ENCODE assay signal across 8 cellular contexts in the genomic region with DNA sequence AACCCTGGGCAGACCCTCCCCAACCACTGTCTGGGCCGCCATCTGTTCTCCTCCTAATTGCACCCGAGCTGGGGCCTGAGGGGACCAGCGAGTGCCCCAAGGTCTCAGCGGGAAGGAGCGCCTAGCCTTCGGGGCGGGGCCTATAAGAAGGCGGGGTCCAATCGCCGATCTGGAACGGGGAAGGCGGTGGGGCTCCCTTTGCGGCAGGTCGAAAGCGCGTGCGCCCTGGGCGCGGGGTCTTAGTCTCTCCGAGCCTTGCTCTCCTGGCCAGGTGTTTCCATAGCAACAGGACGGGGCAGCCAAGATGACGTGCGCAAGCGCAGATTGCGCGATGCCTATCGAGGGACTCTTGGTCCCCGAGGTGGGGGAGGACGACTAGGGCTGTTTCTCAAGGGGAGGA. TPM values are rescaled to one million over a fixed set of nuclear protein-coding genes. Genes with fewer than 3 reads are reported as not detected.
DNase-seq lines count a peak whose midpoint lies in the region; ATAC-seq and TF ChIP-seq lines count a peak whose summit lies in the region.

No MANE protein-coding gene starts in this region.

- no peak for DNase-seq in CD14-positive monocyte (ENCODE audit: low spot score)
- peak; percentile 97 for DNase-seq in NCI-H1105 treated with DMSO at 0.1 percent for 48 hours (lab: John Stamatoyannopoulos, UW)
- DNase-seq in brain microvascular endothelial cell: no peak
- DNase-seq in mesendoderm: peak; percentile 98
- DNase-seq in activated gamma-delta T cell (lab: John Stamatoyannopoulos, UW): no peak
- no peak for DNase-seq in GM10266 (ENCODE audit: extremely low spot score)

- H3K79me1 ChIP-seq in mesendoderm (ENCODE audit: low read length): no peaks in the 10 kb centered on the region

- H3K27me3 ChIP-seq in brain microvascular endothelial cell (replicated peaks): peaks cover 37% of the 10 kb centered on the region
- H3K27me3 ChIP-seq in mesendoderm (ENCODE audit: insufficient read depth, low read length, poor library complexity): no peaks in the 10 kb centered on the region

- H3K4ac ChIP-seq in mesendoderm (ENCODE audit: low read depth, low read length): no peak overlapping the region

- H2BK5ac ChIP-seq in mesendoderm (ENCODE audit: low read length): no peak overlapping the region

- H3K27ac Mint-ChIP-seq in CD14-positive monocyte: peak overlapping the region in 2 of 7 donors; percentile 25 to 43

- H3K56ac ChIP-seq in mesendoderm (ENCODE audit: low read length): peak overlapping the region; percentile 66

- H3K9me3 Mint-ChIP-seq in CD14-positive monocyte: peaks cover 3 to 28% (median 21%) of the 10 kb centered on the region in 7 donors

- H3K36me3 Mint-ChIP-seq in CD14-positive monocyte: peaks cover 4 to 5% of the 10 kb centered on the region in 2 donors

- H3K36me3 ChIP-seq in brain microvascular endothelial cell (replicated peaks) (no peaks in the 10 kb centered on the region), mesendoderm (ENCODE audit: control insufficient read depth, insufficient read depth, low read length) (no peaks in the 10 kb centered on the region)

- peak overlapping the region; percentile 26 for H3K4me3 ChIP-seq in brain microvascular endothelial cell (ENCODE audit: low read depth, low read length)
- peak overlapping the region; percentile 12 for H3K4me3 ChIP-seq in mesendoderm (ENCODE audit: low read length)

- WGBS in mesendoderm (ENCODE audit: extremely low coverage, insufficient coverage, low lambda C conversion rate): no CpG with 5 or more reads among the region's 29 CpGs

- H3K4me3 Mint-ChIP-seq in CD14-positive monocyte: peak overlapping the region; percentile 47 to 85

- H3K23ac ChIP-seq in mesendoderm (ENCODE audit: low read length): no peak overlapping the region

- H4K8ac ChIP-seq in mesendoderm (ENCODE audit: low read depth, low read length): no peak overlapping the region

- H2BK120ac ChIP-seq in mesendoderm (ENCODE audit: low read depth, low read length): no peak overlapping the region

- H3K9ac ChIP-seq in mesendoderm (ENCODE audit: low read length): peak overlapping the region; percentile 47

- H2BK15ac ChIP-seq in mesendoderm (replicated peaks; ENCODE audit: low read depth): no peak overlapping the region

- no peaks in the 10 kb centered on the region for H3K4me1 ChIP-seq in mesendoderm (ENCODE audit: control insufficient read depth, low read depth, low read length)

- no peaks in the 10 kb centered on the region for H3K79me2 ChIP-seq in mesendoderm (ENCODE audit: control insufficient read depth, insufficient read depth, low read length)

- peaks cover 62 to 81% (median 71%) of the 10 kb centered on the region in 3 donors for H3K27me3 Mint-ChIP-seq in CD14-positive monocyte (ENCODE audit: low read depth in 3 of 3)

- in situ Hi-C loops in brain microvascular endothelial cell (cut with HindIII; ENCODE audit: low pct_ligation_motif_present, low sequenced_read_pairs): no loop called here

- H2AK5ac ChIP-seq in mesendoderm (ENCODE audit: low read length): no peak overlapping the region

- TF ChIP-seq CTCF in CD14-positive monocyte (IDR thresholded peaks at IDR 0.05) (no peak), brain microvascular endothelial cell (IDR thresholded peaks at IDR 0.05; ENCODE audit: low read depth, low read length, missing control alignments) (no peak), GM10266 (IDR thresholded peaks at IDR 0.05; ENCODE audit: control insufficient read depth, insufficient read depth, low read depth, missing control alignments) (no peak)

- H3K27ac ChIP-seq in brain microvascular endothelial cell (no peak overlapping the region), mesendoderm (ENCODE audit: low read depth, low read length) (no peak overlapping the region)

- H3K18ac ChIP-seq in mesendoderm (ENCODE audit: low read length): no peak overlapping the region

- ATAC-seq in GM19023 (IDR thresholded peaks at IDR 0.05; ENCODE audit: unreplicated experiment) (no peak), HG02884 (IDR thresholded peaks at IDR 0.05; ENCODE audit: unreplicated experiment) (no peak)

- intact Hi-C loops in CD14-positive monocyte (cut with micrococcal nuclease): loop anchor here in 1 of 2 donors (5.0 kb wide), 1 partner anchor 34 kb away; the partner anchor contains the start of gene RNASEH2A

- no peak overlapping the region for H4K5ac ChIP-seq in mesendoderm (ENCODE audit: low read length)

- peaks cover 22% of the 10 kb centered on the region for H3K4me1 Mint-ChIP-seq in CD14-positive monocyte

- peak overlapping the region; percentile 39 for H3K4me2 ChIP-seq in mesendoderm (ENCODE audit: low read length)

RNA-seq across cellular contexts. Expression of gene MAST1, which starts 2.8 kb away (rescaled TPM):
- 1 to 10 TPM in 1 of 2 donors, under 1 TPM in 1; 0.28 to 3.6 TPM for polyA plus RNA-seq in CD14-positive monocyte
- 4.0 TPM for polyA plus RNA-seq in mesendoderm (2013, experiment 1 of 2)
- 4.6 TPM for polyA plus RNA-seq in mesendoderm (2013, experiment 2 of 2)

RNA-seq across cellular contexts. Expression of gene RTBDN, which starts 6.7 kb away (rescaled TPM):
- not detected for polyA plus RNA-seq in CD14-positive monocyte
- polyA plus RNA-seq in mesendoderm (2013, experiment 1 of 2): 0.55 TPM
- 0.49 TPM for polyA plus RNA-seq in mesendoderm (2013, experiment 2 of 2)

RNA-seq across cellular contexts. Expression of gene RNASEH2A, which starts 34.7 kb away (rescaled TPM):
- 10 to 100 TPM; 15.2 to 21.5 TPM for polyA plus RNA-seq in CD14-positive monocyte
- 24.8 TPM for polyA plus RNA-seq in mesendoderm (2013, experiment 1 of 2)
- 25.7 TPM for polyA plus RNA-seq in mesendoderm (2013, experiment 2 of 2)

RNA-seq across cellular contexts. Expression of gene THSD8, which starts 39.2 kb away (rescaled TPM):
- 1 to 10 TPM in 1 of 2 donors, not detected in 1; 4.0 TPM for polyA plus RNA-seq in CD14-positive monocyte
- polyA plus RNA-seq in mesendoderm (2013, experiment 1 of 2): 25.8 TPM
- polyA plus RNA-seq in mesendoderm (2013, experiment 2 of 2): 28.2 TPM

RNA-seq across cellular contexts. Expression of gene PRDX2, which starts 39.5 kb away (rescaled TPM):
- 10 to 100 TPM; 46.7 to 71.5 TPM for polyA plus RNA-seq in CD14-positive monocyte
- polyA plus RNA-seq in mesendoderm (2013, experiment 1 of 2): 210 TPM
- polyA plus RNA-seq in mesendoderm (2013, experiment 2 of 2): 216 TPM

Comparison
In these comparisons a context has a peak if more than half of its experiments do, and no peak if none do; other contexts are left out.
1. DNase-seq: peak in NCI-H1105 treated with DMSO at 0.1 percent for 48 hours (single experiment) and mesendoderm (single experiment); none in CD14-positive monocyte (single experiment), brain microvascular endothelial cell (single experiment), activated gamma-delta T cell (single experiment) and GM10266 (single experiment).